In the genomic region with DNA sequence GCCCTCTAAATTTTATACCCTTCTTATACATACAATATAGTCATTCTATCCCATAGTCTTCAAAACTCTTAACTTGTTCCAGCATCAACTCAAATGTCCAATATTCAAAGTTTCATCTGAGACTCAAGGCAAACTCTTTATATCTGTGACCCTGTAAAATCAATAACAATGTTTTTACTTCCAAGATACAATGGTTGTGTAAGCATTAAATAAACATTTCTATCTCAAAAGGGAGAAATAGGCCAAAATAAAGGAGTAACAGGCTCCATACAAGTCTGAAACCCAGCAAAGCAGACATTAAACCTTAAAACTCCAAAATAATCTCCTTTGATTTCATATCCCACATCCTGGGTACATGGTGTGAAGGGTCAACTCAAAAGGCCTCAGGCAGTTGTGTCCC, we compare ENCODE assay signal across 28 cellular contexts.
"Had no signal": no experiment of that assay in that cellular context is flagged by ENCODE, and none has a peak within 500 bp of the region (broad histone marks: within the 10 kb centered on the region; RNA-seq: fewer than 3 reads in every experiment).

No MANE protein-coding gene starts in this region.

- H3K27ac ChIP-seq: stomach, suprapubic skin, testis, thoracic aorta, thyroid gland, tibial artery, tibial nerve, transverse colon, upper lobe of left lung, upper lobe of right lung, uterus, vagina had no signal

- H3K36me3 ChIP-seq: stomach, suprapubic skin, thoracic aorta, thyroid gland, tibial artery, tibial nerve, transverse colon, upper lobe of left lung, upper lobe of right lung, uterus, vagina had no signal

- H3K4me3 Mint-ChIP-seq: stimulated activated effector memory CD8-positive, alpha-beta T cell treated with anti-CD3 and anti-CD28 coated beads, Interleukin-12 subunit alpha, Interleukin-12 subunit beta, amount 100 ng/mL, for 72 hours; stimulated activated memory B cell treated with anti-CD40 and anti-IgM and Interleukin-4, amounts not matched to agents 10 μg/mL and 1 μg/mL and 100 μg/mL, for 72 hours; stimulated activated naive B cell treated with anti-CD40 and anti-IgM and Interleukin-4, amounts not matched to agents 10 μg/mL and 1 μg/mL and 100 μg/mL, for 72 hours; stimulated activated naive CD8-positive, alpha-beta T cell treated with anti-CD3 and anti-CD28 coated beads, Interleukin-15, amount 100 ng/mL, for 72 hours; stimulated activated naive CD8-positive, alpha-beta T cell treated with anti-CD3 and anti-CD28 coated beads, Interleukin-15, Interleukin-2, amounts not matched to agents 100 ng/mL and 50 ng/mL, for 24 hours; type B pancreatic cell had no signal

- H3K27ac Mint-ChIP-seq: stimulated activated effector memory CD8-positive, alpha-beta T cell treated with anti-CD3 and anti-CD28 coated beads, Interleukin-12 subunit alpha, Interleukin-12 subunit beta, amount 100 ng/mL, for 72 hours; stimulated activated memory B cell treated with anti-CD40 and anti-IgM and Interleukin-4, amounts not matched to agents 10 μg/mL and 1 μg/mL and 100 μg/mL, for 72 hours; stimulated activated naive B cell treated with anti-CD40 and anti-IgM and Interleukin-4, amounts not matched to agents 10 μg/mL and 1 μg/mL and 100 μg/mL, for 72 hours; stimulated activated naive CD8-positive, alpha-beta T cell treated with anti-CD3 and anti-CD28 coated beads, Interleukin-15, amount 100 ng/mL, for 72 hours; stimulated activated naive CD8-positive, alpha-beta T cell treated with anti-CD3 and anti-CD28 coated beads, Interleukin-15, Interleukin-2, amounts not matched to agents 100 ng/mL and 50 ng/mL, for 24 hours; type B pancreatic cell had no signal

- H3K36me3 Mint-ChIP-seq: stimulated activated effector memory CD8-positive, alpha-beta T cell treated with anti-CD3 and anti-CD28 coated beads, Interleukin-12 subunit alpha, Interleukin-12 subunit beta, amount 100 ng/mL, for 72 hours; stimulated activated memory B cell treated with anti-CD40 and anti-IgM and Interleukin-4, amounts not matched to agents 10 μg/mL and 1 μg/mL and 100 μg/mL, for 72 hours; stimulated activated naive B cell treated with anti-CD40 and anti-IgM and Interleukin-4, amounts not matched to agents 10 μg/mL and 1 μg/mL and 100 μg/mL, for 72 hours; type B pancreatic cell had no signal

- ATAC-seq: stimulated activated naive B cell treated with anti-CD40 and anti-IgM and Interleukin-4, amounts not matched to agents 10 μg/mL and 1 μg/mL and 100 μg/mL, for 72 hours; stimulated activated naive CD8-positive, alpha-beta T cell treated with anti-CD3 and anti-CD28 coated beads, Interleukin-15, amount 100 ng/mL, for 72 hours; stimulated activated naive CD8-positive, alpha-beta T cell treated with anti-CD3 and anti-CD28 coated beads, Interleukin-15, Interleukin-2, amounts not matched to agents 100 U/mL and 50 U/mL, for 24 hours; upper lobe of right lung had no signal

- DNase-seq: stimulated activated CD4-positive, alpha-beta T cell treated with anti-CD3 and anti-CD28 coated beads, Interleukin-2, amount 100 ng/mL, for 48 hours; stimulated activated CD4-positive, alpha-beta T cell treated with anti-CD3 and anti-CD28 coated beads, Interleukin-4, amount 100 ng/mL, for 1 hour; stimulated activated CD4-positive, alpha-beta T cell treated with anti-CD3 and anti-CD28 coated beads, Interleukin-4, amount 100 ng/mL, for 24 hours; stimulated activated CD4-positive, alpha-beta T cell treated with anti-CD3 and anti-CD28 coated beads, Interleukin-4, amount 100 ng/mL, for 4 hours; stimulated activated CD8-positive, alpha-beta memory T cell treated with anti-CD3 and anti-CD28 coated beads, Interleukin-4, amount 100 ng/mL, for 48 hours; stimulated activated naive B cell treated with anti-CD40 and anti-IgM and Interleukin-4, amounts not matched to agents 10 μg/mL and 1 μg/mL and 100 μg/mL, for 72 hours; stimulated activated naive CD4-positive, alpha-beta T cell; stimulated activated naive CD4-positive, alpha-beta T cell treated with Interleukin-2 at 50 U/mL for 16 hours; stimulated activated naive CD8-positive, alpha-beta T cell treated with anti-CD3 and anti-CD28 coated beads, Interleukin-15, amount 100 ng/mL, for 72 hours; stimulated activated naive CD8-positive, alpha-beta T cell treated with anti-CD3 and anti-CD28 coated beads, Interleukin-15, Interleukin-2, amounts not matched to agents 100 U/mL and 50 U/mL, for 24 hours; stomach; substantia nigra; testis; thyroid gland; tibial artery; transverse colon; trophoblast cell; upper lobe of left lung; upper lobe of right lung; uterus had no signal

- H3K9me3 Mint-ChIP-seq: stimulated activated memory B cell treated with anti-CD40 and anti-IgM and Interleukin-4, amounts not matched to agents 10 μg/mL and 1 μg/mL and 100 μg/mL, for 72 hours; stimulated activated naive CD8-positive, alpha-beta T cell treated with anti-CD3 and anti-CD28 coated beads, Interleukin-15, amount 100 ng/mL, for 72 hours; stimulated activated naive CD8-positive, alpha-beta T cell treated with anti-CD3 and anti-CD28 coated beads, Interleukin-15, Interleukin-2, amounts not matched to agents 100 ng/mL and 50 ng/mL, for 24 hours; type B pancreatic cell had no signal

- H3K4me1 ChIP-seq: stomach, suprapubic skin, testis, thyroid gland, tibial artery, tibial nerve, transverse colon, upper lobe of left lung, upper lobe of right lung, uterus, vagina had no signal

- H3K4me1 Mint-ChIP-seq: stimulated activated effector memory CD8-positive, alpha-beta T cell treated with anti-CD3 and anti-CD28 coated beads, Interleukin-12 subunit alpha, Interleukin-12 subunit beta, amount 100 ng/mL, for 72 hours; stimulated activated naive CD8-positive, alpha-beta T cell treated with anti-CD3 and anti-CD28 coated beads, Interleukin-15, amount 100 ng/mL, for 72 hours had no signal

- H3K27me3 Mint-ChIP-seq: stimulated activated memory B cell treated with anti-CD40 and anti-IgM and Interleukin-4, amounts not matched to agents 10 μg/mL and 1 μg/mL and 100 μg/mL, for 72 hours; stimulated activated naive B cell treated with anti-CD40 and anti-IgM and Interleukin-4, amounts not matched to agents 10 μg/mL and 1 μg/mL and 100 μg/mL, for 72 hours; stimulated activated naive CD8-positive, alpha-beta T cell treated with anti-CD3 and anti-CD28 coated beads, Interleukin-15, amount 100 ng/mL, for 72 hours; stimulated activated naive CD8-positive, alpha-beta T cell treated with anti-CD3 and anti-CD28 coated beads, Interleukin-15, Interleukin-2, amounts not matched to agents 100 ng/mL and 50 ng/mL, for 24 hours; type B pancreatic cell had no signal

- H3K9me3 ChIP-seq: suprapubic skin, testis, thoracic aorta, thyroid gland, tibial artery, upper lobe of left lung, upper lobe of right lung, uterus, vagina had no signal

- H3K4me3 ChIP-seq: stomach, suprapubic skin, testis, thoracic aorta, thyroid gland, tibial artery, tibial nerve, transverse colon, upper lobe of left lung, upper lobe of right lung, uterus, vagina had no signal

- H3K27me3 ChIP-seq: stomach, suprapubic skin, testis, thyroid gland, tibial artery, tibial nerve, transverse colon, upper lobe of left lung, upper lobe of right lung, uterus, vagina had no signal
